Comparison of ENCODE assay signal across 17 cellular contexts in genomic region chr16:72284042-72284789, GRCh38.
DNase-seq lines count a peak whose midpoint lies in the region; ATAC-seq and TF ChIP-seq lines count a peak whose summit lies in the region.
"Had no signal": no experiment of that assay in that cellular context is flagged by ENCODE, and none has a peak within 500 bp of the region (broad histone marks: within the 10 kb centered on the region; RNA-seq: fewer than 3 reads in every experiment).

No MANE protein-coding gene starts in this region.

- no peak overlapping the region for H3K56ac ChIP-seq in H9 (ENCODE audit: insufficient read length, low read depth, low read length)

- no peak overlapping the region for H2BK12ac ChIP-seq in H9 (ENCODE audit: insufficient read length, low read depth, low read length)

- H3K79me2 ChIP-seq in H9 (ENCODE audit: insufficient read depth, low read length): no peaks in the 10 kb centered on the region

- H3K4ac ChIP-seq in H9 (ENCODE audit: low read depth, low read length): no peak overlapping the region

- no peak overlapping the region for H3T11ph ChIP-seq in H9 (ENCODE audit: low read length)

- H3K18ac ChIP-seq in H9 (ENCODE audit: insufficient read length, low read depth, low read length): no peak overlapping the region

- H3K9me3 ChIP-seq in H9 (ENCODE audit: control insufficient read depth, low read depth, low read length) (no peaks in the 10 kb centered on the region), uterus (no peaks in the 10 kb centered on the region)
- H3K9me3 ChIP-seq: SJSA1 had no signal

- TF ChIP-seq CTCF in H9 (conservative IDR thresholded peaks at IDR 0.05): no peak
- no peak for TF ChIP-seq CTCF in WTC11 (IDR thresholded peaks at IDR 0.05)
- no peak for TF ChIP-seq CTCF in uterus (IDR thresholded peaks at IDR 0.05)

- H4K5ac ChIP-seq in H9 (ENCODE audit: insufficient read length, low read depth, low read length): no peak overlapping the region

- H2AK5ac ChIP-seq in H9 (ENCODE audit: insufficient read length, low read length): no peak overlapping the region

- H3K9me3 Mint-ChIP-seq in H9 (no peaks in the 10 kb centered on the region), WTC11 (no peaks in the 10 kb centered on the region)
- H3K9me3 Mint-ChIP-seq: CD8-positive, alpha-beta memory T cell; IgD-negative memory B cell had no signal

- H3K27ac Mint-ChIP-seq in H9: no peak overlapping the region
- no peak overlapping the region for H3K27ac Mint-ChIP-seq in WTC11
- H3K27ac Mint-ChIP-seq: IgD-negative memory B cell had no signal

- peaks cover 4% of the 10 kb centered on the region for H3K4me1 ChIP-seq in H9 (ENCODE audit: insufficient read depth, low read length)
- no peaks in the 10 kb centered on the region for H3K4me1 ChIP-seq in uterus
- H3K4me1 ChIP-seq: SJSA1 had no signal

- H2BK120ac ChIP-seq in H9 (ENCODE audit: low read depth, low read length, poor library complexity, severe bottlenecking): no peak overlapping the region

- no peak overlapping the region for H3K4me3 ChIP-seq in uterus
- H3K4me3 ChIP-seq: SJSA1 had no signal

- no peak overlapping the region for H3K4me2 ChIP-seq in H9 (ENCODE audit: insufficient read depth, insufficient read length, low read length)

- no peaks in the 10 kb centered on the region for H3K79me1 ChIP-seq in H9 (ENCODE audit: insufficient read depth, low read depth, low read length, poor library complexity, severe bottlenecking)

- no peaks in the 10 kb centered on the region for H3K36me3 ChIP-seq in uterus
- H3K36me3 ChIP-seq: SJSA1 had no signal

- H4K20me1 ChIP-seq in H9 (ENCODE audit: control insufficient read depth, insufficient read depth, insufficient read length): no peaks in the 10 kb centered on the region

- H2BK20ac ChIP-seq in H9 (ENCODE audit: low read depth, low read length, poor library complexity, severe bottlenecking): peak overlapping the region; percentile 27

- CTCF ChIA-PET in WTC11 (lab: Charles Lee): interaction anchor here (0.7 to 2.7 kb wide), 6 partner anchors 13 to 116 kb away, joined by 3 to 8 read pairs (median 4); no protein-coding TSS in a partner anchor

- WGBS in H9 (ENCODE audit: extremely low coverage, insufficient read length, low lambda C conversion rate): no CpG with 5 or more reads among the region's 13 CpGs

- no peaks in the 10 kb centered on the region for H3K27me3 ChIP-seq in H9 (ENCODE audit: insufficient read depth, low read length)
- no peaks in the 10 kb centered on the region for H3K27me3 ChIP-seq in uterus
- H3K27me3 ChIP-seq: SJSA1 had no signal

- H4K91ac ChIP-seq in H9 (ENCODE audit: insufficient read length, low read depth, low read length): no peak overlapping the region

- no peak for TF ChIP-seq POLR2A in uterus (IDR thresholded peaks at IDR 0.05)

- no peak overlapping the region for H3K9ac ChIP-seq in H9 (ENCODE audit: extremely low read depth, insufficient read length, low read length)

- H2BK15ac ChIP-seq in H9 (ENCODE audit: low read depth, low read length): no peak overlapping the region

- POLR2A ChIA-PET in WTC11 (lab: Charles Lee): no interaction called here

- no peak overlapping the region for H2AFZ ChIP-seq in H9 (ENCODE audit: low read length)

- ATAC-seq in WTC11: peak; percentile 16
- ATAC-seq in GM19397 (IDR thresholded peaks at IDR 0.05; ENCODE audit: unreplicated experiment): no peak

- H3K27ac ChIP-seq in H9 (ENCODE audit: insufficient read length, low read depth, low read length) (no peak overlapping the region), uterus (no peak overlapping the region)
- H3K27ac ChIP-seq: RWPE1, SJSA1 had no signal

- DNase-seq in H9 (no peak), WTC11 (ENCODE audit: low spot score) (no peak), fibroblast of gingiva (ENCODE audit: low read depth) (peak; percentile 57), stromal cell of bone marrow (ENCODE audit: low read depth) (peak; percentile 21), activated gamma-delta T cell treated with Interleukin-2 at 50 U/mL for 16 hours (no peak), uterus (no peak), NOMO-1 treated with dmso at 0.1 percent for 144 hours (lab: John Stamatoyannopoulos, UW; ENCODE audit: unreplicated experiment) (no peak)
- DNase-seq: CD8-positive, alpha-beta memory T cell; NCI-H1092; NCI-H187; NCI-H2171; NCI-H510A treated with DMSO at 0.1 percent for 48 hours; SW 1271 had no signal

- H3K23me2 ChIP-seq in H9 (ENCODE audit: insufficient read length, low read depth, low read length, poor library complexity, severe bottlenecking): no peaks in the 10 kb centered on the region

- no peak overlapping the region for H4K8ac ChIP-seq in H9 (replicated peaks; ENCODE audit: insufficient read length, low read depth, low read length)

- H3K27me3 Mint-ChIP-seq in H9 (ENCODE audit: low read depth): peaks cover 2% of the 10 kb centered on the region
- H3K27me3 Mint-ChIP-seq in WTC11 (ENCODE audit: low read depth): no peaks in the 10 kb centered on the region
- H3K27me3 Mint-ChIP-seq: CD8-positive, alpha-beta memory T cell; IgD-negative memory B cell had no signal

- no peak overlapping the region for H3K23ac ChIP-seq in H9 (ENCODE audit: insufficient read length, low read depth, low read length)

- H3K4me1 Mint-ChIP-seq in H9 (peaks cover 26 to 27% of the 10 kb centered on the region in 2 experiments), WTC11 (peaks cover 29% of the 10 kb centered on the region)
- H3K4me1 Mint-ChIP-seq: CD8-positive, alpha-beta memory T cell; IgD-negative memory B cell had no signal

- H3K14ac ChIP-seq in H9 (ENCODE audit: insufficient read depth, low read length): no peak overlapping the region

- no peak overlapping the region for H3K4me3 Mint-ChIP-seq in H9
- H3K4me3 Mint-ChIP-seq in WTC11: no peak overlapping the region
- H3K4me3 Mint-ChIP-seq: CD8-positive, alpha-beta memory T cell; IgD-negative memory B cell had no signal

- intact Hi-C loops in uterus (cut with DNase I; ENCODE audit: low total_unique reads): no loop called here

- H3K36me3 Mint-ChIP-seq in H9 (ENCODE audit: insufficient read depth in 1 of 3, low read depth in 3 of 3) (no peaks in the 10 kb centered on the region), WTC11 (no peaks in the 10 kb centered on the region; the same call in 1 of the 2 replicates)
- H3K36me3 Mint-ChIP-seq: CD8-positive, alpha-beta memory T cell; IgD-negative memory B cell had no signal

- no peak overlapping the region for H2BK5ac ChIP-seq in H9 (ENCODE audit: insufficient read length, low read length)

TF ChIP-seq in WTC11, 78 proteins besides CTCF, POLR2A, EP300 and RAD21:
- TF ChIP-seq TEAD4 (CRISPR knock-in tag; IDR thresholded peaks at IDR 0.05) (no peak), CDX4 (CRISPR knock-in tag; IDR thresholded peaks at IDR 0.05; ENCODE audit: borderline replicate concordance) (no peak), USF1 (CRISPR knock-in tag; IDR thresholded peaks at IDR 0.05) (no peak), NFYB (CRISPR knock-in tag; conservative IDR thresholded peaks at IDR 0.05; ENCODE audit: low read depth) (no peak), ETV6 (CRISPR knock-in tag; IDR thresholded peaks at IDR 0.05) (peak; percentile 25; the same call in 1 of the 2 replicates), ATF6 (CRISPR knock-in tag; IDR thresholded peaks at IDR 0.05) (no peak)

Comparison
In these comparisons a context has a peak if more than half of its experiments do, and no peak if none do; other contexts are left out.
1. DNase-seq: peak in fibroblast of gingiva (single experiment) and stromal cell of bone marrow (single experiment); none in H9 (single experiment), WTC11 (single experiment), activated gamma-delta T cell treated with Interleukin-2 at 50 U/mL for 16 hours (single experiment), uterus (0 of 2) and NOMO-1 treated with dmso at 0.1 percent for 144 hours (single experiment).